8 cellular contexts compared by ENCODE assay signal in genomic region chr11:118488480-118489109, GRCh38. TPM values are rescaled to one million over a fixed set of nuclear protein-coding genes. Genes with fewer than 3 reads are reported as not detected.
DNase-seq lines count a peak whose midpoint lies in the region; ATAC-seq and TF ChIP-seq lines count a peak whose summit lies in the region.

No MANE protein-coding gene starts in this region.

- WGBS in IMR-90 (ENCODE audit: extremely low coverage in 2 of 2, insufficient read length in 1 of 2), 2 experiments: 60% methylated on average over 1 of the region's 7 CpGs; no CpG with 5 or more reads in 1 of the 2 experiments

- intact Hi-C loops in IMR-90 (cut with micrococcal nuclease) (loop anchor here (1.0 to 5.0 kb wide), 4 partner anchors 51 to 341 kb away; partner anchors contain the start of gene KMT2A), natural killer cell (cut with micrococcal nuclease) (loop anchor here (1.0 to 5.0 kb wide), 6 partner anchors 50 to 343 kb away; partner anchors contain the start of gene ATP5MG)

- H2BK120ac ChIP-seq in IMR-90 (ENCODE audit: low read depth, low read length): no peak overlapping the region

- no TSS peak for BruUV-seq in IMR-90 (replicated peaks; lab: Mats Ljungman, UMichigan)

- peaks cover 2 to 3% of the 10 kb centered on the region in 2 experiments; a peak in 3 of 4 replicates for H3K79me1 ChIP-seq in IMR-90 (ENCODE audit: low read depth in 1 of 2, low read length in 2 of 2)

- H2AFZ ChIP-seq in IMR-90 (replicated peaks; ENCODE audit: low read length, poor library complexity) (no peak overlapping the region), OCI-LY1 (ENCODE audit: low read length) (no peak overlapping the region)

- no peak overlapping the region for H4K91ac ChIP-seq in IMR-90 (ENCODE audit: insufficient read depth, low read depth, low read length)

- H3K4me1 Mint-ChIP-seq in natural killer cell: no peaks in the 10 kb centered on the region

- peaks cover 19% of the 10 kb centered on the region for H3K36me3 Mint-ChIP-seq in natural killer cell

- no peak overlapping the region for H3K27ac ChIP-seq in IMR-90 (ENCODE audit: insufficient read depth, low read length)
- H3K27ac ChIP-seq in OCI-LY1 (ENCODE audit: low read depth, low read length, poor library complexity, severe bottlenecking): no peak overlapping the region
- H3K27ac ChIP-seq in epithelial cell of prostate: no peak overlapping the region

- no peak overlapping the region for H3K4me3 Mint-ChIP-seq in natural killer cell

- peak; percentile 82 for TF ChIP-seq RAD21 in IMR-90 (IDR thresholded peaks at IDR 0.05; ENCODE audit: low read length)

- no peak overlapping the region for H3K9ac ChIP-seq in IMR-90 (ENCODE audit: low read depth, low read length)
- no peak overlapping the region for H3K9ac ChIP-seq in OCI-LY1 (ENCODE audit: low read length)

- H3K79me2 ChIP-seq in OCI-LY1 (ENCODE audit: insufficient read depth, low read length): no peaks in the 10 kb centered on the region

- no peak overlapping the region for H3K14ac ChIP-seq in IMR-90 (replicated peaks; ENCODE audit: low read depth, low read length)

- H2BK20ac ChIP-seq in IMR-90 (ENCODE audit: low read depth, low read length): no peak overlapping the region

- H3K9me2 ChIP-seq in OCI-LY1 (ENCODE audit: low read depth, low read length): no peaks in the 10 kb centered on the region

- peak overlapping the region in 1 of 2 donors; percentile 72 for H3K27ac Mint-ChIP-seq in natural killer cell

- no peak overlapping the region for H3K23ac ChIP-seq in IMR-90 (ENCODE audit: low read depth, low read length)

- no peaks in the 10 kb centered on the region for H3K9me1 ChIP-seq in IMR-90 (ENCODE audit: insufficient read depth, low read length)

- H2AK5ac ChIP-seq in IMR-90 (ENCODE audit: low read depth, low read length): no peak overlapping the region

- H3F3A ChIP-seq in OCI-LY1 (ENCODE audit: insufficient read depth, low read length): no peaks in the 10 kb centered on the region

- peak; percentile 88 for ATAC-seq in IMR-90 (ENCODE audit: low read depth)
- peak; percentile 77 to 82 (median 79) for ATAC-seq in natural killer cell

- no peaks in the 10 kb centered on the region for H3K9me3 Mint-ChIP-seq in natural killer cell

- H4K20me1 ChIP-seq in IMR-90 (ENCODE audit: insufficient read depth, low read length) (no peaks in the 10 kb centered on the region), OCI-LY1 (ENCODE audit: insufficient read depth, low read length) (no peaks in the 10 kb centered on the region)

- no peak overlapping the region for H3K56ac ChIP-seq in IMR-90 (ENCODE audit: extremely low read depth, insufficient read depth, low read length)

- H3K9me3 ChIP-seq in IMR-90 (ENCODE audit: control insufficient read depth, insufficient read depth, low read length) (no peaks in the 10 kb centered on the region), OCI-LY1 (ENCODE audit: low read length) (no peaks in the 10 kb centered on the region)

- peak; percentile 83 for TF ChIP-seq CTCF in IMR-90 (conservative IDR thresholded peaks at IDR 0.05; ENCODE audit: low read depth, low read length)
- peak; percentile 82 for TF ChIP-seq CTCF in OCI-LY1 (IDR thresholded peaks at IDR 0.05; ENCODE audit: low read length)
- TF ChIP-seq CTCF in natural killer cell (IDR thresholded peaks at IDR 0.05): peak; percentile 83

- no peaks in the 10 kb centered on the region for H3K27me3 ChIP-seq in IMR-90 (ENCODE audit: control insufficient read depth, insufficient read depth, low read length)
- no peaks in the 10 kb centered on the region for H3K27me3 ChIP-seq in OCI-LY1 (ENCODE audit: insufficient read depth, low read length)

- no peak overlapping the region for H3K4ac ChIP-seq in IMR-90 (ENCODE audit: low read depth, low read length)

- POLR2A ChIA-PET in IMR-90 (lab: Charles Lee; ENCODE audit: unreplicated experiment): no interaction called here

- dilution Hi-C loops in IMR-90 (cut with HindIII; ENCODE audit: low sequenced_read_pairs, unreplicated experiment): no loop called here

- no peak overlapping the region for H2BK5ac ChIP-seq in IMR-90 (ENCODE audit: low read depth, low read length, poor library complexity, severe bottlenecking)

- no peak overlapping the region for H4K5ac ChIP-seq in IMR-90 (ENCODE audit: low read depth, low read length)

- no peak overlapping the region for H3K18ac ChIP-seq in IMR-90 (ENCODE audit: low read depth, low read length)

- TF ChIP-seq POLR2A in IMR-90 (IDR thresholded peaks at IDR 0.05; ENCODE audit: low read depth, low read length): no peak

- no peak overlapping the region for H2AK9ac ChIP-seq in IMR-90 (replicated peaks; ENCODE audit: low read depth, low read length, poor library complexity)

- DNase-seq in CMK (ENCODE audit: low read depth): peak; percentile 54
- DNase-seq in IMR-90: peak; percentile 83
- peak; percentile 76 for DNase-seq in activated T-cell treated with anti-CD3 and anti-CD28 coated beads for 1 hour (ENCODE audit: low read depth)
- peak; percentile 16 for DNase-seq in epithelial cell of prostate (ENCODE audit: low read depth, low spot score)
- DNase-seq in natural killer cell: peak; percentile 72
- DNase-seq in stimulated activated naive CD4-positive, alpha-beta T cell (lab: John Stamatoyannopoulos, UW): peak; percentile 50 to 85 (median 70)
- DNase-seq in T1000 (lab: John Stamatoyannopoulos, UW): no peak

- CTCF ChIA-PET in IMR-90 (lab: Yijun Ruan, JAX): interaction anchor here (1.1 to 1.5 kb wide), 4 partner anchors 16 to 91 kb away, joined by 3 to 7 read pairs (median 4); no protein-coding TSS in a partner anchor

- H4K8ac ChIP-seq in IMR-90 (ENCODE audit: low read depth in 2 of 2, low read length in 2 of 2): no peak overlapping the region

- no peak overlapping the region for H2BK15ac ChIP-seq in IMR-90 (ENCODE audit: low read depth, low read length)

- no peak overlapping the region for H3K4me3 ChIP-seq in IMR-90 (ENCODE audit: insufficient read depth, low read depth, low read length)
- no peak overlapping the region for H3K4me3 ChIP-seq in OCI-LY1 (ENCODE audit: low read depth, low read length, poor library complexity, severe bottlenecking)

- in situ Hi-C loops in IMR-90 (cut with MboI; ENCODE audit: low sequenced_read_pairs): no loop called here

- H3K4me2 ChIP-seq in IMR-90 (ENCODE audit: low read depth, low read length) (no peak overlapping the region), OCI-LY1 (ENCODE audit: low read length) (no peak overlapping the region)

- H3K36me3 ChIP-seq in IMR-90 (ENCODE audit: control insufficient read depth, insufficient read depth, low read length) (peaks cover 36% of the 10 kb centered on the region), OCI-LY1 (ENCODE audit: insufficient read depth, low read length) (peaks cover 57% of the 10 kb centered on the region)

- no peaks in the 10 kb centered on the region for H3K27me3 Mint-ChIP-seq in natural killer cell (ENCODE audit: low read depth in 2 of 2)

- H3K4me1 ChIP-seq in IMR-90 (ENCODE audit: control insufficient read depth, insufficient read depth, low read length): no peaks in the 10 kb centered on the region
- no peaks in the 10 kb centered on the region for H3K4me1 ChIP-seq in OCI-LY1 (ENCODE audit: insufficient read depth, low read length, severe bottlenecking)

TF ChIP-seq in IMR-90, 13 proteins besides CTCF, POLR2A, EP300 and RAD21:
- TF ChIP-seq SMC3 (IDR thresholded peaks at IDR 0.05; ENCODE audit: low read depth, low read length): peak; percentile 64
- TF ChIP-seq RCOR1 (IDR thresholded peaks at IDR 0.05; ENCODE audit: insufficient replicate concordance, low read length): no peak
- no peak for TF ChIP-seq MXI1 (IDR thresholded peaks at IDR 0.05; ENCODE audit: borderline replicate concordance, low read depth, low read length)
- no peak for TF ChIP-seq FOS (IDR thresholded peaks at IDR 0.05; ENCODE audit: low read depth, low read length)
- no peak for TF ChIP-seq CEBPB (IDR thresholded peaks at IDR 0.05; ENCODE audit: low read depth, low read length)
- no peak for TF ChIP-seq RFX5 (IDR thresholded peaks at IDR 0.05; ENCODE audit: low read depth, low read length)
- TF ChIP-seq MAFK (IDR thresholded peaks at IDR 0.05; ENCODE audit: low read depth, low read length): no peak
- TF ChIP-seq MAZ (IDR thresholded peaks at IDR 0.05; ENCODE audit: borderline replicate concordance, low read depth, low read length): no peak
- no peak for TF ChIP-seq NFE2L2 (IDR thresholded peaks at IDR 0.05; ENCODE audit: low read depth, low read length)
- TF ChIP-seq BHLHE40 (IDR thresholded peaks at IDR 0.05; ENCODE audit: low read depth, low read length): peak; percentile 59; the same call in 1 of the 2 replicates
- no peak for TF ChIP-seq CHD1 (IDR thresholded peaks at IDR 0.05; ENCODE audit: low read depth, low read length)
- TF ChIP-seq ELK1 (IDR thresholded peaks at IDR 0.05; ENCODE audit: borderline replicate concordance, low read depth, low read length): no peak

RNA-seq across cellular contexts. Expression of gene TTC36, which starts 38.7 kb away (rescaled TPM):
- total RNA-seq in IMR-90 (2012; rRNA removed) (not detected in 2 replicates), natural killer cell (under 1 TPM in 1 of 3 donors, not detected in 2; 0.43 TPM)
- polyA plus RNA-seq in IMR-90 (2012; rRNA removed): not detected in 2 replicates
- polyA plus RNA-seq in IMR-90 (2012; cell fraction: cytosol; rRNA removed): 0.21 TPM in 1 of 2 replicates, not detected in the other
- polyA plus RNA-seq in IMR-90 (2012; cell fraction: nucleus; rRNA removed; ENCODE audit: low replicate concordance): 0.13 and 1.5 TPM in 2 replicates

RNA-seq across cellular contexts. Expression of gene TMEM25, which starts 42.4 kb away (rescaled TPM):
- total RNA-seq in IMR-90 (2012; rRNA removed) (14.0 and 14.2 TPM in 2 replicates), natural killer cell (10 to 100 TPM in 1 of 3 donors, 1 to 10 TPM in 2; 4.1 to 11.0 (median 9.3) TPM)
- polyA plus RNA-seq in IMR-90 (2012; rRNA removed): 37.1 and 41.7 TPM in 2 replicates
- 19.5 and 40.7 TPM in 2 replicates for polyA plus RNA-seq in IMR-90 (2012; cell fraction: cytosol; rRNA removed)
- polyA plus RNA-seq in IMR-90 (2012; cell fraction: nucleus; rRNA removed; ENCODE audit: low replicate concordance): 67.7 and 134 TPM in 2 replicates

RNA-seq across cellular contexts. Expression of gene KMT2A, which starts 52.3 kb away (rescaled TPM):
- total RNA-seq in IMR-90 (2012; rRNA removed) (19.7 and 21.1 TPM in 2 replicates), natural killer cell (100 to 1,000 TPM; 146 to 176 (median 157) TPM)
- polyA plus RNA-seq in IMR-90 (2012; rRNA removed): 15.0 and 18.2 TPM in 2 replicates
- polyA plus RNA-seq in IMR-90 (2012; cell fraction: cytosol; rRNA removed): 6.1 and 6.3 TPM in 2 replicates
- polyA plus RNA-seq in IMR-90 (2012; cell fraction: nucleus; rRNA removed; ENCODE audit: low replicate concordance): 26.7 and 54.4 TPM in 2 replicates
